In genomic region chr15:92448370-92448769, GRCh38 we compare ENCODE assay signal across 15 cellular contexts. TPM values are rescaled to one million over a fixed set of nuclear protein-coding genes. Genes with fewer than 3 reads are reported as not detected.
DNase-seq lines count a peak whose midpoint lies in the region.
"Had no signal": no experiment of that assay in that cellular context is flagged by ENCODE, and none has a peak within 500 bp of the region (broad histone marks: within the 10 kb centered on the region; RNA-seq: fewer than 3 reads in every experiment).

No MANE protein-coding gene starts in this region.

- intact Hi-C loops in cardiac septum (cut with DNase I): no loop called here

- peak; percentile 10 for DNase-seq in DMS 273 (lab: John Stamatoyannopoulos, UW; ENCODE audit: unreplicated experiment)
- no peak for DNase-seq in DMS 273 treated with DMSO at 0.1 percent for 48 hours (lab: John Stamatoyannopoulos, UW)
- DNase-seq in NCI-H524 (lab: John Stamatoyannopoulos, UW): peak; percentile 9 to 56
- DNase-seq in NCI-H524 treated with DMSO at 0.1 percent for 48 hours (lab: John Stamatoyannopoulos, UW): no peak
- DNase-seq in NCI-H82 (lab: John Stamatoyannopoulos, UW): peak; percentile 76
- peak; percentile 35 for DNase-seq in myocyte (ENCODE audit: low read depth)
- no peak for DNase-seq in retina
- no peak for DNase-seq in cardiac septum (ENCODE audit: low spot score)
- DNase-seq: AML-193; Caco-2; CD4-positive, alpha-beta T cell; DMS79 treated with DMSO at 0.1 percent for 48 hours; GF-D8; HCEC 1CT had no signal

RNA-seq across cellular contexts. Expression of gene ST8SIA2, which starts 54.7 kb away (rescaled TPM):
- total RNA-seq in myocyte (28.6 and 30.8 TPM in 2 replicates), cardiac septum (10.1 TPM)
- 25.6 TPM for polyA plus RNA-seq in myocyte (2012)
- total RNA-seq: Caco-2; CD4-positive, alpha-beta T cell had no signal
- polyA plus RNA-seq: BJ had no signal

Comparison
In these comparisons a context has a peak if more than half of its experiments do, and no peak if none do; other contexts are left out.
1. DNase-seq: peak in DMS 273 (single experiment), NCI-H524 (2 of 2), NCI-H82 (single experiment) and myocyte (single experiment); none in DMS 273 treated with DMSO at 0.1 percent for 48 hours (single experiment), NCI-H524 treated with DMSO at 0.1 percent for 48 hours (single experiment), retina (single experiment) and cardiac septum (single experiment).